ENCODE assay signal across 8 cellular contexts in genomic region chr22:23786752-23787599, GRCh38. TPM values are rescaled to one million over a fixed set of nuclear protein-coding genes. Genes with fewer than 3 reads are reported as not detected.
DNase-seq lines count a peak whose midpoint lies in the region; ATAC-seq and TF ChIP-seq lines count a peak whose summit lies in the region.

SMARCB1 (plus strand) TSS chr22:23786966; CDS start chr22:23787170, 204 bp downstream.

- peak within 1 kb of the TSS; percentile 97 for H3K9ac ChIP-seq in neuronal stem cell (ENCODE audit: low read depth, low read length, poor library complexity)

- H3F3A ChIP-seq in DOHH2 (ENCODE audit: control insufficient read depth, insufficient read depth) = peaks cover 2% of the 10 kb centered on the region; the same call in 1 of the 2 replicates

- DNase-seq in LoVo (ENCODE audit: low spot score) (peak; percentile 89), SJSA1 (ENCODE audit: low read depth in 1 of 2, low spot score in 2 of 2) (peak; percentile 92 to 93), foreskin melanocyte (peak; percentile 80), neuronal stem cell (ENCODE audit: low spot score) (peak; percentile 88), stromal cell of bone marrow (ENCODE audit: low read depth) (peak; percentile 88)
- DNase-seq in activated gamma-delta T cell treated with anti-CD3 and anti-CD28 coated beads, Interleukin-2, amount 50 U/mL, for 16 hours (ENCODE audit: low read depth) = peak; percentile 79

- H3K4me1 ChIP-seq in DOHH2 (ENCODE audit: control insufficient read depth, low read length) = peaks cover 37% of the 10 kb centered on the region
- peaks cover 67% of the 10 kb centered on the region for H3K4me1 ChIP-seq in SJSA1 (replicated peaks)
- peaks cover 6 to 11% of the 10 kb centered on the region in 2 donors for H3K4me1 ChIP-seq in neuronal stem cell (ENCODE audit: control insufficient read depth in 2 of 2, insufficient read depth in 1 of 2, low read depth in 1 of 2, low read length in 2 of 2)

- peak within 1 kb of the TSS; percentile 98 for H3K23ac ChIP-seq in neuronal stem cell (ENCODE audit: low read depth, low read length, poor library complexity)

- ATAC-seq in GM21825 (IDR thresholded peaks at IDR 0.05; ENCODE audit: unreplicated experiment) = peak; percentile 65

- H2BK15ac ChIP-seq in neuronal stem cell (ENCODE audit: low read length) = peak within 1 kb of the TSS; percentile 55

- peak within 1 kb of the TSS; percentile 8 for H2BK12ac ChIP-seq in neuronal stem cell (ENCODE audit: low read length)

- no peak for TF ChIP-seq CTCF in DOHH2 (IDR thresholded peaks at IDR 0.05; ENCODE audit: low read depth, low read length, poor library complexity, severe bottlenecking)

- H3K36me3 ChIP-seq in DOHH2 (ENCODE audit: control insufficient read depth, low read length) = peaks cover 41% of the 10 kb centered on the region
- H3K36me3 ChIP-seq in SJSA1 = peaks cover 36% of the 10 kb centered on the region
- H3K36me3 ChIP-seq in neuronal stem cell (replicated peaks in 1 of 2; ENCODE audit: control insufficient read depth in 2 of 2, insufficient read depth in 2 of 2, low read length in 2 of 2) = peaks cover 4 to 36% of the 10 kb centered on the region in 2 donors

- peak within 1 kb of the TSS; percentile 97 for H2AK5ac ChIP-seq in neuronal stem cell (ENCODE audit: low read depth, low read length)

- H2BK120ac ChIP-seq in neuronal stem cell (ENCODE audit: low read depth, low read length) = peak within 1 kb of the TSS; percentile 93

- H2AFZ ChIP-seq in neuronal stem cell (ENCODE audit: low read length) = peak within 1 kb of the TSS; percentile 96

- H4K91ac ChIP-seq in neuronal stem cell (ENCODE audit: low read depth, low read length, poor library complexity) = peak within 1 kb of the TSS; percentile 98

- H3K4me2 ChIP-seq in DOHH2 (ENCODE audit: low read length) (peak within 1 kb of the TSS; percentile 94), neuronal stem cell (ENCODE audit: insufficient read depth, low read length, poor library complexity, severe bottlenecking) (peak within 1 kb of the TSS; percentile 54)

- H3K4me3 ChIP-seq in DOHH2 (ENCODE audit: low read length) (peak within 1 kb of the TSS; percentile 94), SJSA1 (peak within 1 kb of the TSS; percentile 98), neuronal stem cell (ENCODE audit: low read length in 2 of 2) (peak within 1 kb of the TSS; percentile 71 to 95)

- H3K18ac ChIP-seq in neuronal stem cell (ENCODE audit: low read length) = peak within 1 kb of the TSS; percentile 100

- no CpG with 5 or more reads among the region's 97 CpGs for WGBS in neuronal stem cell (ENCODE audit: extremely low coverage in 2 of 2, insufficient read length in 2 of 2, insufficient replicate concordance in 1 of 2), 2 donors

- no peaks in the 10 kb centered on the region for H3K9me3 ChIP-seq in DOHH2 (ENCODE audit: control insufficient read depth, insufficient read depth, low read length)
- H3K9me3 ChIP-seq in SJSA1 (replicated peaks) = no peaks in the 10 kb centered on the region
- H3K9me3 ChIP-seq in neuronal stem cell (replicated peaks in 1 of 2; ENCODE audit: control insufficient read depth in 2 of 2, insufficient read depth in 1 of 2, low read depth in 1 of 2, low read length in 2 of 2) = no peaks in the 10 kb centered on the region

- peak within 1 kb of the TSS; percentile 100 for H2BK5ac ChIP-seq in neuronal stem cell (ENCODE audit: low read length)

- H4K8ac ChIP-seq in neuronal stem cell (ENCODE audit: low read depth, low read length) = peak within 1 kb of the TSS; percentile 26

- H3K79me1 ChIP-seq in neuronal stem cell (ENCODE audit: low read depth, low read length) = peaks cover 10% of the 10 kb centered on the region

- H3K27ac ChIP-seq in DOHH2 (ENCODE audit: low read depth, low read length) (peak within 1 kb of the TSS; percentile 86), SJSA1 (peak within 1 kb of the TSS; percentile 99), neuronal stem cell (replicated peaks; ENCODE audit: low read length) (peak within 1 kb of the TSS; percentile 99)

- H3K79me2 ChIP-seq in DOHH2 (ENCODE audit: control insufficient read depth, low read length) = peaks cover 54% of the 10 kb centered on the region

- H4K20me1 ChIP-seq in DOHH2 (ENCODE audit: control insufficient read depth, insufficient read depth, low read depth, low read length) = peaks cover 19% of the 10 kb centered on the region

- H3K14ac ChIP-seq in neuronal stem cell (ENCODE audit: low read length) = peak within 1 kb of the TSS; percentile 97

- no peaks in the 10 kb centered on the region for H3K27me3 ChIP-seq in DOHH2 (ENCODE audit: control insufficient read depth, low read length)
- H3K27me3 ChIP-seq in SJSA1 (replicated peaks) = no peaks in the 10 kb centered on the region
- no peaks in the 10 kb centered on the region for H3K27me3 ChIP-seq in neuronal stem cell (ENCODE audit: control insufficient read depth in 3 of 3, insufficient read depth in 3 of 3, low read depth in 1 of 3, low read length in 3 of 3)

- peak within 1 kb of the TSS; percentile 100 for H3K4ac ChIP-seq in neuronal stem cell (ENCODE audit: low read length)

- no peaks in the 10 kb centered on the region for H3K9me2 ChIP-seq in DOHH2 (replicated peaks; ENCODE audit: control insufficient read depth, low read length)

RNA-seq across cellular contexts. Expression of gene SMARCB1, which starts in this region (rescaled TPM):
- 91.8 and 121 TPM in 2 replicates for total RNA-seq in SJSA1 (2014; rRNA removed; shearing (Covaris generic))
- 118 TPM for polyA plus RNA-seq in neuronal stem cell (2013, experiment 1 of 2)
- polyA plus RNA-seq in neuronal stem cell (2013, experiment 2 of 2) = 112 TPM

Comparison
In these comparisons a context has a peak if more than half of its experiments do, and no peak if none do; other contexts are left out.
1. Peak in every context shown above with its lines: DNase-seq, ATAC-seq, H3K4me3 ChIP-seq and H3K27ac ChIP-seq.